In the genomic region with DNA sequence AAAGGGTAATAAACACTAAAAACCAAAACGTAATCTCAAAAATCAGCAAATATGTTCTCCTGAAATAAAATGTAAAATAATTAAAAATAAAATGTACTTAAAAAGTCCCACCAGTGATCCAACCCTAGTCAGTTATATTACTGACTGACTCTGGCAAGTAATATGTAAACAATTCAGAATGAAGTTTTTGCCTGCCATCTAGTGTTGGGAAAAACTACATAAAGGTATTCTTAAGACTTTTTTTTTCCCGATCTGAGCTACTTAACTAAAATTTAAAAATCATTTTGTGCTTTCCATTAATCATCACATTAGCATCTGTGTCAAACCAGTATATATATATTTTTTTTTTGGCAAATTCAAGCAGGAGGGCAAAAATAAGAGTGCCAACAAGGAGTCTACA, we compare ENCODE assay signal across 8 cellular contexts. TPM values are rescaled to one million over a fixed set of nuclear protein-coding genes. Genes with fewer than 3 reads are reported as not detected.
A peak's percentile ranks its signal among the peaks of the same experiment; 100 is the strongest.
DNase-seq lines count a peak whose midpoint lies in the region; ATAC-seq, FAIRE-seq and TF ChIP-seq lines count a peak whose summit lies in the region.

No MANE protein-coding gene starts in this region.

- no peaks in the 10 kb centered on the region; the same call in 1 of the 2 replicates for H3K79me2 ChIP-seq in GM12878 (ENCODE audit: control insufficient read depth, insufficient read depth, low read length)

- WGBS in GM12878 (ENCODE audit: insufficient coverage, insufficient replicate concordance, low lambda C conversion rate, missing lambda C conversion rate) = 100% methylated on average over 2 of the region's 2 CpGs
- WGBS in liver = 82% methylated on average over 2 of the region's 2 CpGs
- 71 to 89% (median 81%) methylated on average over 2 of the region's 2 CpGs for WGBS in spleen, 5 donors
- WGBS in esophagus squamous epithelium, 2 donors = 49 to 65% methylated on average over 2 of the region's 2 CpGs

- no peak overlapping the region for H3K27ac ChIP-seq in C4-2B
- no peak overlapping the region for H3K27ac ChIP-seq in GM12878 (ENCODE audit: control insufficient read depth, insufficient read depth)
- no peak overlapping the region for H3K27ac ChIP-seq in liver (ENCODE audit: low read depth in 1 of 2, low read length in 2 of 2)
- no peak overlapping the region for H3K27ac ChIP-seq in spleen
- H3K27ac ChIP-seq in esophagus squamous epithelium = no peak overlapping the region

- H4K20me1 ChIP-seq in GM12878 (ENCODE audit: control insufficient read depth, insufficient read depth) = no peaks in the 10 kb centered on the region

- H3K36me3 ChIP-seq in GM12878 (ENCODE audit: control insufficient read depth in 2 of 2, insufficient read depth in 2 of 2, low read length in 1 of 2) (peaks cover 5 to 17% of the 10 kb centered on the region in 2 experiments), liver (ENCODE audit: control insufficient read depth in 4 of 4, insufficient read depth in 3 of 4, low read depth in 1 of 4, low read length in 3 of 4) (peaks cover 2 to 37% (median 26%) of the 10 kb centered on the region in 4 donors), spleen (peaks cover 0 to 93% (median 61%) of the 10 kb centered on the region in 6 donors), esophagus squamous epithelium (peaks cover 0 to 84% (median 10%) of the 10 kb centered on the region in 3 donors)

- H3K4me1 ChIP-seq in GM12878 (ENCODE audit: control insufficient read depth, insufficient read depth, low read length) (no peaks in the 10 kb centered on the region), liver (ENCODE audit: control insufficient read depth in 4 of 4, insufficient read depth in 4 of 4, low read length in 3 of 4) (no peaks in the 10 kb centered on the region), spleen (peaks cover 0 to 15% (median under 1%) of the 10 kb centered on the region in 6 donors), esophagus squamous epithelium (peaks cover 0 to 14% (median 0%) of the 10 kb centered on the region in 3 donors)

- no peaks in the 10 kb centered on the region for H3K27me3 ChIP-seq in GM12878 (replicated peaks in 1 of 2; ENCODE audit: control insufficient read depth in 2 of 2, insufficient read depth in 2 of 2, low read length in 1 of 2)
- H3K27me3 ChIP-seq in liver (ENCODE audit: control insufficient read depth in 4 of 4, insufficient read depth in 4 of 4, low read length in 3 of 4) = no peaks in the 10 kb centered on the region
- H3K27me3 ChIP-seq in spleen (replicated peaks in 1 of 7) = no peaks in the 10 kb centered on the region
- no peaks in the 10 kb centered on the region for H3K27me3 ChIP-seq in esophagus squamous epithelium

- in situ Hi-C loops in GM12878 (cut with MboI) = no loop called here

- no peak for TF ChIP-seq POLR2A in GM12878 (IDR thresholded peaks at IDR 0.05; ENCODE audit: low read depth, low read length)
- TF ChIP-seq POLR2A in spleen (IDR thresholded peaks at IDR 0.05) = no peak
- TF ChIP-seq POLR2A in esophagus squamous epithelium (IDR thresholded peaks at IDR 0.05) = no peak

- TF ChIP-seq CTCF in C4-2B (conservative IDR thresholded peaks at IDR 0.05) (peak; percentile 42), LNCAP (IDR thresholded peaks at IDR 0.05) (peak; percentile 51), GM12878 (IDR thresholded peaks at IDR 0.05 in 2 of 3, conservative IDR thresholded peaks at IDR 0.05 in 1 of 3; ENCODE audit: control insufficient read depth in 2 of 3, extremely low read depth in 1 of 3, insufficient read depth in 1 of 3, low read depth in 3 of 3, low read length in 3 of 3) (no peak; a peak in 1 of 6 replicates), liver (IDR thresholded peaks at IDR 0.05; ENCODE audit: low read depth, low read length, missing input control) (no peak), spleen (IDR thresholded peaks at IDR 0.05 in 8 of 11, conservative IDR thresholded peaks at IDR 0.05 in 3 of 11) (peak in 2 of 11 experiments; percentile 14 to 26), esophagus squamous epithelium (IDR thresholded peaks at IDR 0.05) (peak in 1 of 6 experiments; percentile 26)

- POLR2A ChIA-PET in GM12878 (lab: Charles Lee) = no interaction called here

- H3K9ac ChIP-seq in GM12878 (ENCODE audit: control insufficient read depth, insufficient read depth, low read length) (no peak overlapping the region), liver (ENCODE audit: low read depth in 1 of 2, low read length in 2 of 2) (no peak overlapping the region)

- TF ChIP-seq RAD21 in GM12878 (IDR thresholded peaks at IDR 0.05; ENCODE audit: insufficient read depth, low read depth, low read length) (peak; percentile 34; the same call in 1 of the 2 replicates), liver (IDR thresholded peaks at IDR 0.05) (peak; percentile 45 to 46)

- ATAC-seq in GM12878 (no peak), HG02938 (IDR thresholded peaks at IDR 0.05; ENCODE audit: unreplicated experiment) (no peak)

- no peak overlapping the region for H3K4me3 ChIP-seq in GM12878
- H3K4me3 ChIP-seq in liver (ENCODE audit: low read depth in 1 of 3, low read length in 3 of 3) = no peak overlapping the region
- H3K4me3 ChIP-seq in spleen = no peak overlapping the region
- no peak overlapping the region for H3K4me3 ChIP-seq in esophagus squamous epithelium

- no peak overlapping the region for H2AFZ ChIP-seq in GM12878 (ENCODE audit: control insufficient read depth, low read depth, low read length)

- DNase-seq in GM12878 (ENCODE audit: low read depth, low spot score) = no peak
- DNase-seq in spleen = no peak
- no peak for DNase-seq in SKM-1 treated with dmso at 0.1 percent for 144 hours (lab: John Stamatoyannopoulos, UW; ENCODE audit: unreplicated experiment)
- DNase-seq in esophagus squamous epithelium (lab: John Stamatoyannopoulos, UW) = no peak

- SMC1A ChIA-PET in GM12878 (lab: Charles Lee; ENCODE audit: uncharacterized antibody, unreplicated experiment) = interaction anchor here (1.2 to 1.6 kb wide), 5 partner anchors 15 to 618 kb away, joined by 3 to 4 read pairs (median 4); partner anchors contain the start of genes RCHY1 and THAP6

- RAD21 ChIA-PET in GM12878 (lab: Charles Lee; ENCODE audit: unreplicated experiment) = interaction anchor here (1.0 to 2.1 kb wide), 5 partner anchors 10 to 616 kb away, joined by 3 to 6 read pairs (median 4); no protein-coding TSS in a partner anchor

- no TSS peak for BruUV-seq in GM12878 (replicated peaks; lab: Mats Ljungman, UMichigan)

- no peak overlapping the region for H3K4me2 ChIP-seq in GM12878 (ENCODE audit: control insufficient read depth, insufficient read depth)

- TF ChIP-seq EP300 in GM12878 (IDR thresholded peaks at IDR 0.05; ENCODE audit: borderline replicate concordance in 1 of 2, control insufficient read depth in 1 of 2, low read depth in 2 of 2, low read length in 2 of 2) = no peak

- CTCF ChIA-PET in GM12878 (lab: Yijun Ruan, JAX) = interaction anchor here (0.6 to 2.0 kb wide), 8 partner anchors 8 to 1076 kb away, joined by 3 to 10 read pairs (median 4); no protein-coding TSS in a partner anchor

- FAIRE-seq in GM12878 (lab: Jason Lieb, UNC) = no peak

- intact Hi-C loops in GM12878 (cut with micrococcal nuclease; ENCODE audit: unreplicated experiment) (loop anchor here (5.0 kb wide), 2 partner anchors 558 to 613 kb away; partner anchors contain the start of gene PARM1), spleen (cut with DNase I; ENCODE audit: low total_unique reads) (no loop called here), esophagus squamous epithelium (cut with DNase I) (no loop called here)

- H3K9me3 ChIP-seq in GM12878 (replicated peaks; ENCODE audit: control insufficient read depth, insufficient read depth, low read length) = no peaks in the 10 kb centered on the region
- no peaks in the 10 kb centered on the region for H3K9me3 ChIP-seq in liver (ENCODE audit: control insufficient read depth in 4 of 4, low read length in 3 of 4)
- no peaks in the 10 kb centered on the region for H3K9me3 ChIP-seq in spleen
- no peaks in the 10 kb centered on the region for H3K9me3 ChIP-seq in esophagus squamous epithelium

RNA-seq across cellular contexts. Expression of gene RCHY1, which starts 24.0 kb away (rescaled TPM):
- total RNA-seq in GM12878 (2013; cell fraction: nucleolus; rRNA removed) = 37.9 and 41.3 TPM in 2 replicates
- total RNA-seq in GM12878 (2014; rRNA removed) (12.0 and 17.7 TPM in 2 replicates), GM12878 (2014; rRNA removed; fragmentation: Illumina TruSeq; extraction: Trizol) (12.9 and 16.0 TPM in 2 replicates), GM12878 (2021) (24.3 and 27.7 TPM in 2 replicates), liver (10 to 100 TPM; 14.7 to 24.8 TPM), spleen (10 to 100 TPM; 36.0 to 51.2 (median 42.6) TPM), esophagus squamous epithelium (10 to 100 TPM; 11.6 to 27.5 (median 15.1) TPM)
- 50.2 TPM for polyA plus RNA-seq in GM12878 (2011; ENCODE audit: low read depth)
- polyA plus RNA-seq in GM12878 (2011; rRNA removed) (50.6 and 68.0 TPM in 2 replicates), GM12878 (2014; fragmentation: Illumina TruSeq; extraction: Trizol) (26.9 and 34.3 TPM in 2 replicates), GM12878 (2014; fragmentation: Nextera tagmentation; extraction: Ambion mirVana) (10 to 100 TPM; 19.9 to 25.0 TPM), GM12878 (2014; rRNA removed) (17.6 and 23.9 TPM in 2 replicates), GM12878 (2016; fragmentation: Nextera tagmentation; extraction: Ambion mirVana) (10 to 100 TPM; 35.6 to 39.5 TPM), liver (10 to 100 TPM; 16.7 to 19.2 TPM), spleen (10 to 100 TPM in 2 of 3 donors, 1 to 10 TPM in 1; 9.4 to 24.2 (median 14.4) TPM)
- 15.4 and 20.1 TPM in 2 replicates for polyA plus RNA-seq in GM12878 (2011; cell fraction: cytosol; rRNA removed)
- 17.0 and 22.5 TPM in 2 replicates for polyA plus RNA-seq in GM12878 (2011; cell fraction: nucleus; rRNA removed)
- polyA plus RNA-seq in GM12878 (2012) = 33.6 and 34.2 TPM in 2 replicates
- 19.4 and 35.3 TPM in 2 replicates for polyA minus RNA-seq in GM12878 (2011; rRNA and poly(A)+ RNA removed)
- polyA minus RNA-seq in GM12878 (2011; cell fraction: cytosol; rRNA and poly(A)+ RNA removed) = 7.6 and 10.3 TPM in 2 replicates
- polyA minus RNA-seq in GM12878 (2011; cell fraction: nucleus; rRNA and poly(A)+ RNA removed) = 15.4 and 21.4 TPM in 2 replicates

RNA-seq across cellular contexts. Expression of gene THAP6, which starts 24.1 kb away (rescaled TPM):
- total RNA-seq in GM12878 (2013; cell fraction: nucleolus; rRNA removed) = 84.5 and 84.9 TPM in 2 replicates
- total RNA-seq in GM12878 (2014; rRNA removed) (12.0 and 12.9 TPM in 2 replicates), GM12878 (2014; rRNA removed; fragmentation: Illumina TruSeq; extraction: Trizol) (12.7 and 14.1 TPM in 2 replicates), GM12878 (2021) (9.8 and 10.3 TPM in 2 replicates), liver (10 to 100 TPM in 1 of 2 donors, 1 to 10 TPM in 1; 8.7 to 11.5 TPM), spleen (10 to 100 TPM; 17.9 to 42.0 (median 25.7) TPM), esophagus squamous epithelium (10 to 100 TPM in 1 of 4 donors, 1 to 10 TPM in 3; 5.3 to 17.9 (median 7.3) TPM)
- polyA plus RNA-seq in GM12878 (2011; ENCODE audit: low read depth) = 5.1 TPM
- polyA plus RNA-seq in GM12878 (2011; rRNA removed) (21.9 and 32.0 TPM in 2 replicates), GM12878 (2014; fragmentation: Illumina TruSeq; extraction: Trizol) (14.3 and 20.6 TPM in 2 replicates), GM12878 (2014; fragmentation: Nextera tagmentation; extraction: Ambion mirVana) (1 to 10 TPM; 8.9 to 9.4 TPM), GM12878 (2014; rRNA removed) (11.5 and 11.6 TPM in 2 replicates), GM12878 (2016; fragmentation: Nextera tagmentation; extraction: Ambion mirVana) (10 to 100 TPM; 14.1 to 17.1 TPM), liver (1 to 10 TPM; 4.2 to 6.4 TPM), spleen (1 to 10 TPM; 3.1 to 5.3 (median 4.1) TPM)
- 8.3 and 8.8 TPM in 2 replicates for polyA plus RNA-seq in GM12878 (2011; cell fraction: cytosol; rRNA removed)
- 26.4 and 27.3 TPM in 2 replicates for polyA plus RNA-seq in GM12878 (2011; cell fraction: nucleus; rRNA removed)
- 6.7 and 7.5 TPM in 2 replicates for polyA plus RNA-seq in GM12878 (2012)
- 14.9 and 16.9 TPM in 2 replicates for polyA minus RNA-seq in GM12878 (2011; rRNA and poly(A)+ RNA removed)
- polyA minus RNA-seq in GM12878 (2011; cell fraction: cytosol; rRNA and poly(A)+ RNA removed) = 5.2 and 7.0 TPM in 2 replicates
- polyA minus RNA-seq in GM12878 (2011; cell fraction: nucleus; rRNA and poly(A)+ RNA removed) = 27.4 and 42.1 TPM in 2 replicates

Comparison
In these comparisons a context has a peak if more than half of its experiments do, and no peak if none do; other contexts are left out.
1. CTCF ChIP-seq: peak in C4-2B (single experiment) and LNCAP (single experiment); none in GM12878 (0 of 3) and liver (single experiment).